In genomic region chr10:74585231-74586087, GRCh38 we compare ENCODE assay signal across 8 cellular contexts.
DNase-seq lines count a peak whose midpoint lies in the region; ATAC-seq, FAIRE-seq and TF ChIP-seq lines count a peak whose summit lies in the region.

No MANE protein-coding gene starts in this region.

- intact Hi-C loops in gastrocnemius medialis (cut with DNase I; ENCODE audit: low total_unique reads) = no loop called here

- TF ChIP-seq POLR2A in GM12892 (IDR thresholded peaks at IDR 0.05; ENCODE audit: low read depth, low read length) (no peak), gastrocnemius medialis (IDR thresholded peaks at IDR 0.05) (no peak)

- H3K27ac ChIP-seq in HEK293 (ENCODE audit: extremely low read depth, low read depth, low read length) = peak overlapping the region; percentile 89
- no peak overlapping the region for H3K27ac ChIP-seq in fibroblast of lung (ENCODE audit: insufficient read depth, low read length)
- peak overlapping the region; percentile 2 to 57 (median 30) for H3K27ac ChIP-seq in gastrocnemius medialis

- H3K27me3 ChIP-seq in fibroblast of lung (ENCODE audit: control insufficient read depth, insufficient read depth, low read length) (no peaks in the 10 kb centered on the region), gastrocnemius medialis (no peaks in the 10 kb centered on the region)

- peak overlapping the region; percentile 54 for H3K4me2 ChIP-seq in fibroblast of lung (ENCODE audit: extremely low read depth, insufficient read depth, low read length)

- DNase-seq in GM12892 (ENCODE audit: insufficient read length) (no peak), NCI-H146 (lab: John Stamatoyannopoulos, UW) (peak; percentile 66), fibroblast of lung (ENCODE audit: low read depth in 2 of 2) (peak in 1 of 2 donors; percentile 22), gastrocnemius medialis (no peak), HUDEP-2 (lab: John Stamatoyannopoulos, UW; ENCODE audit: unreplicated experiment in 76 of 76) (no peak), LoVo (ENCODE audit: low spot score) (no peak)
- peak; percentile 64 for DNase-seq in activated CD8-positive, alpha-beta memory T cell treated with anti-CD3 and anti-CD28 coated beads, Interleukin-2, amount 50 U/mL, for 48 hours

- H3K9me3 ChIP-seq in HEK293 (ENCODE audit: control insufficient read depth, insufficient read depth, low read depth, low read length) (no peaks in the 10 kb centered on the region), fibroblast of lung (ENCODE audit: control insufficient read depth, insufficient read depth, low read depth, low read length) (no peaks in the 10 kb centered on the region), gastrocnemius medialis (no peaks in the 10 kb centered on the region)

- H4K20me1 ChIP-seq in fibroblast of lung (ENCODE audit: control insufficient read depth, extremely low read depth, insufficient read depth, low read length) = no peaks in the 10 kb centered on the region

- POLR2A ChIA-PET in HEK293 (lab: Yijun Ruan, JAX) = no interaction called here

- CTCF ChIA-PET in HEK293 (lab: Yijun Ruan, JAX) = no interaction called here

- H3K9ac ChIP-seq in fibroblast of lung (ENCODE audit: insufficient read depth, low read length) = no peak overlapping the region

- H3K79me2 ChIP-seq in fibroblast of lung (ENCODE audit: control insufficient read depth, insufficient read depth, low read length) = no peaks in the 10 kb centered on the region

- H3K36me3 ChIP-seq in HEK293 (ENCODE audit: control insufficient read depth in 2 of 2, insufficient read depth in 1 of 2, low read length in 2 of 2) = no peaks in the 10 kb centered on the region
- H3K36me3 ChIP-seq in fibroblast of lung (ENCODE audit: control insufficient read depth, insufficient read depth, low read length) = no peaks in the 10 kb centered on the region
- no peaks in the 10 kb centered on the region for H3K36me3 ChIP-seq in gastrocnemius medialis

- no peak for TF ChIP-seq CTCF in HEK293 (tag by site-specific recombination; IDR thresholded peaks at IDR 0.05)
- no peak for TF ChIP-seq CTCF in fibroblast of lung (conservative IDR thresholded peaks at IDR 0.05 in 1 of 2, IDR thresholded peaks at IDR 0.05 in 1 of 2; ENCODE audit: low read depth in 1 of 2, low read length in 2 of 2)
- TF ChIP-seq CTCF in gastrocnemius medialis (IDR thresholded peaks at IDR 0.05 in 4 of 5, conservative IDR thresholded peaks at IDR 0.05 in 1 of 5) = no peak

- no peak overlapping the region; the same call in none of the 2 replicates for H3K4me3 ChIP-seq in HEK293 (ENCODE audit: low read depth, low read length)
- H3K4me3 ChIP-seq in fibroblast of lung (replicated peaks in 1 of 4; ENCODE audit: control extremely low read depth in 1 of 4, insufficient read depth in 1 of 4, low read depth in 3 of 4, low read length in 4 of 4) = no peak overlapping the region
- peak overlapping the region; percentile 4 to 19 (median 10) for H3K4me3 ChIP-seq in gastrocnemius medialis

- H2AFZ ChIP-seq in fibroblast of lung (ENCODE audit: low read length) = no peak overlapping the region

- ATAC-seq in gastrocnemius medialis = no peak

- peaks cover 25% of the 10 kb centered on the region for H3K4me1 ChIP-seq in HEK293 (ENCODE audit: control insufficient read depth, insufficient read depth, low read length)
- H3K4me1 ChIP-seq in fibroblast of lung (ENCODE audit: control insufficient read depth, extremely low read depth, insufficient read depth, low read length) = peaks cover 8% of the 10 kb centered on the region
- peaks cover 45 to 48% of the 10 kb centered on the region in 2 donors for H3K4me1 ChIP-seq in gastrocnemius medialis

- in situ Hi-C loops in gastrocnemius medialis (cut with MboI; ENCODE audit: low sequenced_read_pairs in 4 of 4) = no loop called here

- peak; percentile 88 for FAIRE-seq in GM12892 (lab: Jason Lieb, UNC)

TF ChIP-seq in HEK293, 187 proteins besides CTCF, POLR2A, EP300 and RAD21 (continues in another document):
- TF ChIP-seq BCL6B (tag by site-specific recombination; IDR thresholded peaks at IDR 0.05) = no peak
- TF ChIP-seq ZNF175 (tag by site-specific recombination; IDR thresholded peaks at IDR 0.05) = no peak
- TF ChIP-seq, protein P1, sequence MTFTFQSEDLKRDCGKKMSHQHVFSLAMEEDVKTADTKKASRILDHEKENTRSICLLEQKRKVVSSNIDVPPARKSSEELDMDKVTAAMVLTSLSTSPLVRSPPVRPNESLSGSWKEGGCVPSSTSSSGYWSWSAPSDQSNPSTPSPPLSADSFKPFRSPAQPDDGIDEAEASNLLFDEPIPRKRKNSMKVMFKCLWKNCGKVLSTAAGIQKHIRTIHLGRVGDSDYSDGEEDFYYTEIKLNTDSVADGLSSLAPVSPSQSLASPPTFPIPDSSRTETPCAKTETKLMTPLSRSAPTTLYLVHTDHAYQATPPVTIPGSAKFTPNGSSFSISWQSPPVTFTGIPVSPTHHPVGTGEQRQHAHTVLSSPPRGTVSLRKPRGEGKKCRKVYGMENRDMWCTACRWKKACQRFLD (tag by site-specific recombination; IDR thresholded peaks at IDR 0.05) = no peak
- TF ChIP-seq ZBTB17 (tag by site-specific recombination; IDR thresholded peaks at IDR 0.05) = peak; percentile 76
- TF ChIP-seq SCRT2 (tag by site-specific recombination; IDR thresholded peaks at IDR 0.05) = peak; percentile 45; the same call in 1 of the 2 replicates
- TF ChIP-seq ZNF404 (tag by site-specific recombination; IDR thresholded peaks at IDR 0.05) = no peak
- TF ChIP-seq ZNF48 (tag by site-specific recombination; IDR thresholded peaks at IDR 0.05) = no peak
- no peak for TF ChIP-seq ZNF645 (tag by site-specific recombination; IDR thresholded peaks at IDR 0.05)
- TF ChIP-seq ZNF600 (tag by site-specific recombination; IDR thresholded peaks at IDR 0.05) = 0 out of 2 replicates have a peak, but pooled peaks have one; percentile 39
- TF ChIP-seq, protein P2, sequence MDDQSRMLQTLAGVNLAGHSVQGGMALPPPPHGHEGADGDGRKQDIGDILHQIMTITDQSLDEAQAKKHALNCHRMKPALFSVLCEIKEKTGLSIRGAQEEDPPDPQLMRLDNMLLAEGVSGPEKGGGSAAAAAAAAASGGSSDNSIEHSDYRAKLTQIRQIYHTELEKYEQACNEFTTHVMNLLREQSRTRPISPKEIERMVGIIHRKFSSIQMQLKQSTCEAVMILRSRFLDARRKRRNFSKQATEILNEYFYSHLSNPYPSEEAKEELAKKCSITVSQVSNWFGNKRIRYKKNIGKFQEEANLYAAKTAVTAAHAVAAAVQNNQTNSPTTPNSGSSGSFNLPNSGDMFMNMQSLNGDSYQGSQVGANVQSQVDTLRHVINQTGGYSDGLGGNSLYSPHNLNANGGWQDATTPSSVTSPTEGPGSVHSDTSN (CRISPR knock-in tag; IDR thresholded peaks at IDR 0.05) = no peak
- TF ChIP-seq ZNF138 (tag by site-specific recombination; IDR thresholded peaks at IDR 0.05; ENCODE audit: borderline replicate concordance) = no peak
- TF ChIP-seq ZNF548 (tag by site-specific recombination; IDR thresholded peaks at IDR 0.05) = no peak
- no peak for TF ChIP-seq SP2 (tag by site-specific recombination; IDR thresholded peaks at IDR 0.05)
- peak; percentile 84 for TF ChIP-seq KLF1 (tag by site-specific recombination; IDR thresholded peaks at IDR 0.05)
- no peak for TF ChIP-seq ZBTB21 (tag by site-specific recombination; IDR thresholded peaks at IDR 0.05)
- peak; percentile 73 for TF ChIP-seq IKZF3 (tag by site-specific recombination; IDR thresholded peaks at IDR 0.05)
- TF ChIP-seq ZSCAN5A (tag by site-specific recombination; IDR thresholded peaks at IDR 0.05) = no peak
- TF ChIP-seq, protein P3, sequence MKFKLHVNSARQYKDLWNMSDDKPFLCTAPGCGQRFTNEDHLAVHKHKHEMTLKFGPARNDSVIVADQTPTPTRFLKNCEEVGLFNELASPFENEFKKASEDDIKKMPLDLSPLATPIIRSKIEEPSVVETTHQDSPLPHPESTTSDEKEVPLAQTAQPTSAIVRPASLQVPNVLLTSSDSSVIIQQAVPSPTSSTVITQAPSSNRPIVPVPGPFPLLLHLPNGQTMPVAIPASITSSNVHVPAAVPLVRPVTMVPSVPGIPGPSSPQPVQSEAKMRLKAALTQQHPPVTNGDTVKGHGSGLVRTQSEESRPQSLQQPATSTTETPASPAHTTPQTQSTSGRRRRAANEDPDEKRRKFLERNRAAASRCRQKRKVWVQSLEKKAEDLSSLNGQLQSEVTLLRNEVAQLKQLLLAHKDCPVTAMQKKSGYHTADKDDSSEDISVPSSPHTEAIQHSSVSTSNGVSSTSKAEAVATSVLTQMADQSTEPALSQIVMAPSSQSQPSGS (tag by site-specific recombination; IDR thresholded peaks at IDR 0.05; ENCODE audit: low read depth) = no peak
- no peak for TF ChIP-seq ZNF658 (tag by site-specific recombination; IDR thresholded peaks at IDR 0.05)

Comparison
In these comparisons a context has a peak if more than half of its experiments do, and no peak if none do; other contexts are left out.
1. DNase-seq: peak in NCI-H146 (single experiment) and activated CD8-positive, alpha-beta memory T cell treated with anti-CD3 and anti-CD28 coated beads, Interleukin-2, amount 50 U/mL, for 48 hours (single experiment); none in GM12892 (single experiment), gastrocnemius medialis (0 of 2), HUDEP-2 (0 of 76) and LoVo (single experiment).
2. H3K4me3 ChIP-seq: peak in gastrocnemius medialis (4 of 4); none in HEK293 (single experiment) and fibroblast of lung (0 of 4).